1 cellular context compared by ENCODE assay signal in the genomic region with DNA sequence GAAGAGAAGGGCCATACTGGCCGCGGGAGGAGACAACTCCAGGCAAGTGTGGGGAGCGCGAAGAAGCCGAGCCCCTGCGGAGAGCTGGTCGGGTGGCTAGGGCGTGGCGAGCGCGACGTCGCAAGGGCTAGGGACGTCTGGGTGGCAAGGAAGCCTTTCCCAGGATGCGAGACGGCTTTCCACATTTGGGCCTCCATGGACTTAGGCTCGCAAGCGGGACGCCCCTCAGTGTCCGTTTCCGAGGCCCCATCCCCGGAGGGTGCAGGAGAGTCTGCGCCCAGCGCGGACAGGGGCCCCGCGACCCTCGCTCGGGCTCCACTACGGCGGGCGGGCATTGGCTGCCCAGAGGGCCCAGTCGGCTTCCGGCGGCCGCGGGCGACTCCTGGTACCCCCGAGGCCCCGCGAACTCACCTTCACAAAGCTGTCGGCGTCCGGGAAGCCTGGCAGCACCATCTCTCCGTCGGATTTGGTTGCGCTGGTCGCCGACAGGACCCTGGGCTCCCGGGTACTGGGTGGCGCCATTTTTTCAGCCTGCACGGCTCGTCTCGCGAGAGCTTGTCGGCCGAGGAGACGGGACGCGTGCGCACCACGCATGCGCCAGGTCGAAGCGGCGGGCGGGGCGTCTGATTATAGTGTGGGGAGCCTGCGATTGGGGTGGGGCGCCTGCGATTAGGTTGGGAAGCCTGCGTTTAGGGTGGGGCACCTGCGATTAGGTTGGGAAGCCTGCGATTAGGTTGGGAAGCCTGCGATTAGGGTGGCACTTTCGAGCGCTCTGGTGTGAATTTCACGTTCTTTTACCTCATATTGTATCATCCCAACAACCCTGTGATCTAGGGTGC.
A peak's percentile ranks its signal among the peaks of the same experiment; 100 is the strongest.
TF ChIP-seq lines count a peak whose summit lies in the region.

EXOSC10 (minus strand) TSS at position 560 of the 839 bp plus-strand sequence; CDS start at position 522, 38 bp downstream.

TF ChIP-seq in HEK293, 187 proteins besides CTCF, POLR2A, EP300 and RAD21 (continued from another document and continues in another):
- TF ChIP-seq, protein P1, sequence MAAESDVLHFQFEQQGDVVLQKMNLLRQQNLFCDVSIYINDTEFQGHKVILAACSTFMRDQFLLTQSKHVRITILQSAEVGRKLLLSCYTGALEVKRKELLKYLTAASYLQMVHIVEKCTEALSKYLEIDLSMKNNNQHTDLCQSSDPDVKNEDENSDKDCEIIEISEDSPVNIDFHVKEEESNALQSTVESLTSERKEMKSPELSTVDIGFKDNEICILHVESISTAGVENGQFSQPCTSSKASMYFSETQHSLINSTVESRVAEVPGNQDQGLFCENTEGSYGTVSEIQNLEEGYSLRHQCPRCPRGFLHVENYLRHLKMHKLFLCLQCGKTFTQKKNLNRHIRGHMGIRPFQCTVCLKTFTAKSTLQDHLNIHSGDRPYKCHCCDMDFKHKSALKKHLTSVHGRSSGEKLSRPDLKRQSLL (tag by site-specific recombination; IDR thresholded peaks at IDR 0.05), result no peak
- TF ChIP-seq RBAK (tag by site-specific recombination; IDR thresholded peaks at IDR 0.05), result no peak
- no peak for TF ChIP-seq BCL11B (tag by site-specific recombination; IDR thresholded peaks at IDR 0.05; ENCODE audit: low read depth)
- TF ChIP-seq, protein P2, sequence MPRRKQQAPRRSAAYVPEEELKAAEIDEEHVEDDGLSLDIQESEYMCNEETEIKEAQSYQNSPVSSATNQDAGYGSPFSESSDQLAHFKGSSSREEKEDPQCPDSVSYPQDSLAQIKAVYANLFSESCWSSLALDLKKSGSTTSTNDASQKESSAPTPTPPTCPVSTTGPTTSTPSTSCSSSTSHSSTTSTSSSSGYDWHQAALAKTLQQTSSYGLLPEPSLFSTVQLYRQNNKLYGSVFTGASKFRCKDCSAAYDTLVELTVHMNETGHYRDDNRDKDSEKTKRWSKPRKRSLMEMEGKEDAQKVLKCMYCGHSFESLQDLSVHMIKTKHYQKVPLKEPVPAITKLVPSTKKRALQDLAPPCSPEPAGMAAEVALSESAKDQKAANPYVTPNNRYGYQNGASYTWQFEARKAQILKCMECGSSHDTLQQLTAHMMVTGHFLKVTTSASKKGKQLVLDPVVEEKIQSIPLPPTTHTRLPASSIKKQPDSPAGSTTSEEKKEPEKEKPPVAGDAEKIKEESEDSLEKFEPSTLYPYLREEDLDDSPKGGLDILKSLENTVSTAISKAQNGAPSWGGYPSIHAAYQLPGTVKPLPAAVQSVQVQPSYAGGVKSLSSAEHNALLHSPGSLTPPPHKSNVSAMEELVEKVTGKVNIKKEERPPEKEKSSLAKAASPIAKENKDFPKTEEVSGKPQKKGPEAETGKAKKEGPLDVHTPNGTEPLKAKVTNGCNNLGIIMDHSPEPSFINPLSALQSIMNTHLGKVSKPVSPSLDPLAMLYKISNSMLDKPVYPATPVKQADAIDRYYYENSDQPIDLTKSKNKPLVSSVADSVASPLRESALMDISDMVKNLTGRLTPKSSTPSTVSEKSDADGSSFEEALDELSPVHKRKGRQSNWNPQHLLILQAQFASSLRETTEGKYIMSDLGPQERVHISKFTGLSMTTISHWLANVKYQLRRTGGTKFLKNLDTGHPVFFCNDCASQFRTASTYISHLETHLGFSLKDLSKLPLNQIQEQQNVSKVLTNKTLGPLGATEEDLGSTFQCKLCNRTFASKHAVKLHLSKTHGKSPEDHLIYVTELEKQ (tag by site-specific recombination; IDR thresholded peaks at IDR 0.05; ENCODE audit: borderline replicate concordance), result no peak
- TF ChIP-seq, protein P3, sequence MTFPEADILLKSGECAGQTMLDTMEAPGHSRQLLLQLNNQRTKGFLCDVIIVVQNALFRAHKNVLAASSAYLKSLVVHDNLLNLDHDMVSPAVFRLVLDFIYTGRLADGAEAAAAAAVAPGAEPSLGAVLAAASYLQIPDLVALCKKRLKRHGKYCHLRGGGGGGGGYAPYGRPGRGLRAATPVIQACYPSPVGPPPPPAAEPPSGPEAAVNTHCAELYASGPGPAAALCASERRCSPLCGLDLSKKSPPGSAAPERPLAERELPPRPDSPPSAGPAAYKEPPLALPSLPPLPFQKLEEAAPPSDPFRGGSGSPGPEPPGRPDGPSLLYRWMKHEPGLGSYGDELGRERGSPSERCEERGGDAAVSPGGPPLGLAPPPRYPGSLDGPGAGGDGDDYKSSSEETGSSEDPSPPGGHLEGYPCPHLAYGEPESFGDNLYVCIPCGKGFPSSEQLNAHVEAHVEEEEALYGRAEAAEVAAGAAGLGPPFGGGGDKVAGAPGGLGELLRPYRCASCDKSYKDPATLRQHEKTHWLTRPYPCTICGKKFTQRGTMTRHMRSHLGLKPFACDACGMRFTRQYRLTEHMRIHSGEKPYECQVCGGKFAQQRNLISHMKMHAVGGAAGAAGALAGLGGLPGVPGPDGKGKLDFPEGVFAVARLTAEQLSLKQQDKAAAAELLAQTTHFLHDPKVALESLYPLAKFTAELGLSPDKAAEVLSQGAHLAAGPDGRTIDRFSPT (tag by site-specific recombination; IDR thresholded peaks at IDR 0.05), result peak; percentile 78
- TF ChIP-seq ZSCAN23 (tag by site-specific recombination; IDR thresholded peaks at IDR 0.05), result no peak
- TF ChIP-seq ZNF837 (tag by site-specific recombination; IDR thresholded peaks at IDR 0.05), result no peak
- TF ChIP-seq ZNF473 (tag by site-specific recombination; IDR thresholded peaks at IDR 0.05), result no peak
- TF ChIP-seq ZNF514 (tag by site-specific recombination; IDR thresholded peaks at IDR 0.05), result no peak
- TF ChIP-seq ZNF174 (tag by site-specific recombination; IDR thresholded peaks at IDR 0.05), result no peak
- no peak for TF ChIP-seq ZNF580 (tag by site-specific recombination; IDR thresholded peaks at IDR 0.05)
- no peak for TF ChIP-seq ZNF248 (tag by site-specific recombination; IDR thresholded peaks at IDR 0.05)
- TF ChIP-seq ZBTB49 (tag by site-specific recombination; IDR thresholded peaks at IDR 0.05; ENCODE audit: low read depth), result no peak
- TF ChIP-seq SALL2 (tag by site-specific recombination; IDR thresholded peaks at IDR 0.05; ENCODE audit: borderline replicate concordance), result no peak
- TF ChIP-seq, protein P4, sequence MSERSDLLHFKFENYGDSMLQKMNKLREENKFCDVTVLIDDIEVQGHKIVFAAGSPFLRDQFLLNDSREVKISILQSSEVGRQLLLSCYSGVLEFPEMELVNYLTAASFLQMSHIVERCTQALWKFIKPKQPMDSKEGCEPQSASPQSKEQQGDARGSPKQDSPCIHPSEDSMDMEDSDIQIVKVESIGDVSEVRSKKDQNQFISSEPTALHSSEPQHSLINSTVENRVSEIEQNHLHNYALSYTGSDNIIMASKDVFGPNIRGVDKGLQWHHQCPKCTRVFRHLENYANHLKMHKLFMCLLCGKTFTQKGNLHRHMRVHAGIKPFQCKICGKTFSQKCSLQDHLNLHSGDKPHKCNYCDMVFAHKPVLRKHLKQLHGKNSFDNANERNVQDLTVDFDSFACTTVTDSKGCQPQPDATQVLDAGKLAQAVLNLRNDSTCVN (tag by site-specific recombination; optimal IDR thresholded peaks at IDR 0.05), result peak; percentile 65
- TF ChIP-seq ZNF239 (tag by site-specific recombination; IDR thresholded peaks at IDR 0.05), result 0 out of 2 replicates have a peak, but pooled peaks have one; percentile 48
- TF ChIP-seq ZBTB10 (tag by site-specific recombination; IDR thresholded peaks at IDR 0.05), result peak; percentile 63; the same call in 1 of the 2 replicates
- no peak for TF ChIP-seq ZNF768 (tag by site-specific recombination; IDR thresholded peaks at IDR 0.05)
- TF ChIP-seq ZBTB7A (tag by site-specific recombination; IDR thresholded peaks at IDR 0.05; ENCODE audit: low read depth), result 0 out of 2 replicates have a peak, but pooled peaks have one; percentile 58
- TF ChIP-seq, protein P5, sequence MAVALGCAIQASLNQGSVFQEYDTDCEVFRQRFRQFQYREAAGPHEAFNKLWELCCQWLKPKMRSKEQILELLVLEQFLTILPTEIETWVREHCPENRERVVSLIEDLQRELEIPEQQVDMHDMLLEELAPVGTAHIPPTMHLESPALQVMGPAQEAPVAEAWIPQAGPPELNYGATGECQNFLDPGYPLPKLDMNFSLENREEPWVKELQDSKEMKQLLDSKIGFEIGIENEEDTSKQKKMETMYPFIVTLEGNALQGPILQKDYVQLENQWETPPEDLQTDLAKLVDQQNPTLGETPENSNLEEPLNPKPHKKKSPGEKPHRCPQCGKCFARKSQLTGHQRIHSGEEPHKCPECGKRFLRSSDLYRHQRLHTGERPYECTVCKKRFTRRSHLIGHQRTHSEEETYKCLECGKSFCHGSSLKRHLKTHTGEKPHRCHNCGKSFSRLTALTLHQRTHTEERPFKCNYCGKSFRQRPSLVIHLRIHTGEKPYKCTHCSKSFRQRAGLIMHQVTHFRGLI (tag by site-specific recombination; IDR thresholded peaks at IDR 0.05), result no peak
- no peak for TF ChIP-seq ZFHX2 (tag by site-specific recombination; conservative IDR thresholded peaks at IDR 0.05)
- TF ChIP-seq ZNF664 (tag by site-specific recombination; IDR thresholded peaks at IDR 0.05), result no peak
- TF ChIP-seq ZNF148 (tag by site-specific recombination; IDR thresholded peaks at IDR 0.05; ENCODE audit: borderline replicate concordance), result no peak
- peak; percentile 69 for TF ChIP-seq SP7 (tag by site-specific recombination; IDR thresholded peaks at IDR 0.05)
- no peak for TF ChIP-seq ZNF626 (tag by site-specific recombination; IDR thresholded peaks at IDR 0.05)
- no peak for TF ChIP-seq GLIS1 (tag by site-specific recombination; IDR thresholded peaks at IDR 0.05)
- TF ChIP-seq MZF1 (tag by site-specific recombination; IDR thresholded peaks at IDR 0.05; ENCODE audit: borderline replicate concordance), result no peak
- peak; percentile 97 for TF ChIP-seq ZXDB (tag by site-specific recombination; IDR thresholded peaks at IDR 0.05)
- TF ChIP-seq KLF1 (tag by site-specific recombination; IDR thresholded peaks at IDR 0.05), result peak; percentile 89
- TF ChIP-seq, protein P6, sequence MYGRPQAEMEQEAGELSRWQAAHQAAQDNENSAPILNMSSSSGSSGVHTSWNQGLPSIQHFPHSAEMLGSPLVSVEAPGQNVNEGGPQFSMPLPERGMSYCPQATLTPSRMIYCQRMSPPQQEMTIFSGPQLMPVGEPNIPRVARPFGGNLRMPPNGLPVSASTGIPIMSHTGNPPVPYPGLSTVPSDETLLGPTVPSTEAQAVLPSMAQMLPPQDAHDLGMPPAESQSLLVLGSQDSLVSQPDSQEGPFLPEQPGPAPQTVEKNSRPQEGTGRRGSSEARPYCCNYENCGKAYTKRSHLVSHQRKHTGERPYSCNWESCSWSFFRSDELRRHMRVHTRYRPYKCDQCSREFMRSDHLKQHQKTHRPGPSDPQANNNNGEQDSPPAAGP (tag by site-specific recombination; IDR thresholded peaks at IDR 0.05), result peak; percentile 19; the same call in 1 of the 2 replicates
- TF ChIP-seq TCF7L2 (IDR thresholded peaks at IDR 0.05; ENCODE audit: borderline replicate concordance, low read depth, low read length), result no peak
- TF ChIP-seq ZNF311 (tag by site-specific recombination; IDR thresholded peaks at IDR 0.05; ENCODE audit: borderline replicate concordance), result no peak
- TF ChIP-seq ZNF843 (tag by site-specific recombination; IDR thresholded peaks at IDR 0.05), result no peak
- TF ChIP-seq ZNF548 (tag by site-specific recombination; IDR thresholded peaks at IDR 0.05), result no peak
- TF ChIP-seq SETDB1 (IDR thresholded peaks at IDR 0.05; ENCODE audit: insufficient read length, low read length), result no peak
- TF ChIP-seq ZFP3 (tag by site-specific recombination; IDR thresholded peaks at IDR 0.05; ENCODE audit: low read depth), result no peak
